ENCODE assay signal across 8 cellular contexts in the genomic region with DNA sequence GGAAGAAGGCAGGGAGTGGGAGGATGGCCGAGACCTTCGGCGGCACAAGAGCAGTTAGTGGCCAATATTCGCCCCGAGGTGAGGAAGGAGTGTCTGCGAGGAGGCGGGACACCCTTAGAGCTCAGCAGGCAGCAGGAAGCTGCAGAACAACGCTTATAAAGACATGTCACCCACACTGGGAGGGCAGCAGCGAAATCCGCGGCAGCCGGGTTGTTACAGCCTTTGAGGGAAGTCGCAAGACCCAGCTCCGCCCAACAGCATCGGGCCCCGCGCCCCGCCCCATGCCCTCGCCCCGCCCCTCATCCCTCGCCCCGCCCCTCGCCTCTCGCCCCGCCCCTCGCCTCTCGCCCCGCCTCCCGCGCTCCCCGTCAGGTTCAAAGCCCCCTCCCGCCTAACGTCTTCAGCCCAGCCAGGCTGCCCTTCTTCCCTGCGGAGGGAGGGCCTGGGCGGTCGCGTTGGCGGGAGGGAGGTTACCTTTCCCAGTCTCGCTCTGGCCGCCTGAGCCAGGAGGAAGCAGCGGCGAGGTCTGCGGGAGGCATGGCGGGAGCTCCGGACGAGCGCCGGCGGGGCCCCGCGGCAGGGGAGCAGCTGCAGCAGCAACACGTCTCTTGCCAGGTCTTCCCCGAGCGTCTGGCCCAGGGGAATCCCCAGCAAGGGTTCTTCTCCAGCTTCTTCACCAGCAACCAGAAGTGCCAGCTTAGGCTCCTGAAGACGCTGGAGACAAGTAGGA. TPM values are rescaled to one million over a fixed set of nuclear protein-coding genes. Genes with fewer than 3 reads are reported as not detected.
DNase-seq lines count a peak whose midpoint lies in the region; ATAC-seq, FAIRE-seq and TF ChIP-seq lines count a peak whose summit lies in the region.

A gene with protein sequence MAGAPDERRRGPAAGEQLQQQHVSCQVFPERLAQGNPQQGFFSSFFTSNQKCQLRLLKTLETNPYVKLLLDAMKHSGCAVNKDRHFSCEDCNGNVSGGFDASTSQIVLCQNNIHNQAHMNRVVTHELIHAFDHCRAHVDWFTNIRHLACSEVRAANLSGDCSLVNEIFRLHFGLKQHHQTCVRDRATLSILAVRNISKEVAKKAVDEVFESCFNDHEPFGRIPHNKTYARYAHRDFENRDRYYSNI (plus strand): TSS at position 403 of the 730 bp plus-strand sequence. CDS start 135 bp downstream, at position 538.

- TF ChIP-seq CTCF in AG04449 (IDR thresholded peaks at IDR 0.05; ENCODE audit: insufficient read depth, low read length, missing control alignments) (no peak), VCaP (conservative IDR thresholded peaks at IDR 0.05) (no peak), breast epithelium (IDR thresholded peaks at IDR 0.05) (no peak)

- no peaks in the 10 kb centered on the region for H3K36me3 ChIP-seq in breast epithelium
- H3K36me3 ChIP-seq in small intestine (ENCODE audit: control insufficient read depth in 2 of 2, insufficient read depth in 2 of 2, low read length in 2 of 2) = no peaks in the 10 kb centered on the region

- CTCF ChIA-PET in AG04449 (lab: Yijun Ruan, JAX) = interaction anchor here (1.8 kb wide), 1 partner anchor 185 kb away, joined by 4 read pairs; no protein-coding TSS in a partner anchor

- ATAC-seq in GM18907 (IDR thresholded peaks at IDR 0.05; ENCODE audit: unreplicated experiment) (peak; percentile 90), HG03139 (IDR thresholded peaks at IDR 0.05; ENCODE audit: unreplicated experiment) (peak; percentile 87)

- 1% methylated on average over 38 to 55 of the region's 55 CpGs for WGBS in small intestine, 3 donors

- DNase-seq in AG04449 (ENCODE audit: low read depth, low spot score) = peak; percentile 26
- DNase-seq in NCI-H2196 treated with DMSO at 0.1 percent for 48 hours (lab: John Stamatoyannopoulos, UW; ENCODE audit: unreplicated experiment) = peak; percentile 94
- DNase-seq in breast epithelium (ENCODE audit: low spot score in 2 of 2) = peak; percentile 92
- peak; percentile 99 for DNase-seq in iPS-NIHi11 (ENCODE audit: low spot score)
- DNase-seq in small intestine = peak; percentile 92

- POLR2A ChIA-PET in AG04449 (lab: Yijun Ruan, JAX) = interaction anchor here (1.0 to 1.3 kb wide), 2 partner anchors 20 to 44 kb away, joined by 4 to 5 read pairs; no protein-coding TSS in a partner anchor

- H3K4me3 ChIP-seq in AG04449 (ENCODE audit: low read depth, low read length) (peak within 1 kb of the TSS; percentile 80), breast epithelium (peak within 1 kb of the TSS; percentile 55 to 73 (median 65)), small intestine (ENCODE audit: low read depth in 1 of 2, low read length in 2 of 2) (peak within 1 kb of the TSS; percentile 56 to 64)

- intact Hi-C loops in breast epithelium (cut with DNase I; ENCODE audit: low total_unique reads) = no loop called here

- H3K27ac ChIP-seq in VCaP = peak within 1 kb of the TSS; percentile 91
- peak within 1 kb of the TSS; percentile 88 to 91 for H3K27ac ChIP-seq in breast epithelium
- H3K27ac ChIP-seq in small intestine (ENCODE audit: low read depth in 1 of 2, low read length in 1 of 2) = peak within 1 kb of the TSS; percentile 95 to 99

- TF ChIP-seq POLR2A in breast epithelium (IDR thresholded peaks at IDR 0.05) = peak; percentile 45

- no peak for FAIRE-seq in small intestine (lab: Jason Lieb, UNC)

- no peaks in the 10 kb centered on the region for H3K4me1 ChIP-seq in breast epithelium
- H3K4me1 ChIP-seq in small intestine (ENCODE audit: control insufficient read depth in 2 of 2, insufficient read depth in 1 of 2, low read depth in 1 of 2, low read length in 1 of 2) = peaks cover 0 to 6% of the 10 kb centered on the region in 2 donors

- H3K9me3 ChIP-seq in breast epithelium (no peaks in the 10 kb centered on the region), small intestine (ENCODE audit: control insufficient read depth, low read depth) (no peaks in the 10 kb centered on the region)

- H3K27me3 ChIP-seq in breast epithelium (no peaks in the 10 kb centered on the region), small intestine (ENCODE audit: control insufficient read depth in 2 of 2, insufficient read depth in 2 of 2, low read length in 2 of 2) (no peaks in the 10 kb centered on the region)

RNA-seq across cellular contexts. Expression of the gene that starts here (rescaled TPM):
- 10 to 100 TPM in 2 of 3 donors, 1 to 10 TPM in 1; 6.4 to 33.1 (median 13.4) TPM for total RNA-seq in breast epithelium
- 10 to 100 TPM in 2 of 3 donors, 1 to 10 TPM in 1; 5.4 to 15.4 (median 10.2) TPM for polyA plus RNA-seq in small intestine

Comparison
In these comparisons a context has a peak if more than half of its experiments do, and no peak if none do; other contexts are left out.
1. Peak in every context shown above with its lines: DNase-seq, ATAC-seq, H3K4me3 ChIP-seq and H3K27ac ChIP-seq.
2. DNase-seq: peak in every context shown above with its lines; median percentile 99 in iPS-NIHi11; 94 in NCI-H2196 treated with DMSO at 0.1 percent for 48 hours; 92 in breast epithelium; 92 in small intestine; 26 in AG04449.